In genomic region chr1:237277994-237278393, GRCh38 we compare ENCODE assay signal across 3 cellular contexts.
A peak's percentile ranks its signal among the peaks of the same experiment; 100 is the strongest.
DNase-seq lines count a peak whose midpoint lies in the region; ATAC-seq and TF ChIP-seq lines count a peak whose summit lies in the region.
"Not testable (repeated sequence)": the region's sequence is repeated elsewhere in the genome, so short reads cannot be mapped to it uniquely, and the experiment has no call there.

No MANE protein-coding gene starts in this region.

- H3K9me3 ChIP-seq in HEK293 (ENCODE audit: control insufficient read depth, insufficient read depth, low read depth, low read length), result not testable (repeated sequence)

- POLR2A ChIA-PET in HEK293 (lab: Yijun Ruan, JAX); HEK293T (lab: Yijun Ruan, JAX): not testable (repeated sequence)

- H3K27ac ChIP-seq in HEK293 (ENCODE audit: extremely low read depth, low read depth, low read length), result not testable (repeated sequence)

- ATAC-seq in left ventricle myocardium superior, result peak; percentile 2

- not testable (repeated sequence) for H3K4me1 ChIP-seq in HEK293 (ENCODE audit: control insufficient read depth, insufficient read depth, low read length)

- H3K36me3 ChIP-seq in HEK293 (ENCODE audit: control insufficient read depth in 2 of 2, insufficient read depth in 1 of 2, low read length in 2 of 2), result not testable (repeated sequence)

- CTCF ChIA-PET in HEK293 (lab: Yijun Ruan, JAX); HEK293T (lab: Yijun Ruan, JAX): not testable (repeated sequence)

- H3K4me3 ChIP-seq in HEK293 (ENCODE audit: low read depth, low read length), result not testable (repeated sequence)

- intact Hi-C loops in left ventricle myocardium superior (cut with micrococcal nuclease), result not testable (repeated sequence)

- DNase-seq in HEK293T (ENCODE audit: extremely low spot score); left ventricle myocardium superior: not testable (repeated sequence)

- TF ChIP-seq CTCF in HEK293 (tag by site-specific recombination; IDR thresholded peaks at IDR 0.05), result not testable (repeated sequence)

TF ChIP-seq in HEK293, 187 proteins besides CTCF, POLR2A, EP300 and RAD21:
- TF ChIP-seq ZNF121 (tag by site-specific recombination; IDR thresholded peaks at IDR 0.05) (0 out of 2 replicates have a peak, but pooled peaks have one; percentile 22), ZNF362 (tag by site-specific recombination; IDR thresholded peaks at IDR 0.05) (peak; percentile 90)

TF ChIP-seq in HEK293T, 16 proteins besides CTCF, POLR2A, EP300 and RAD21:
- 0 out of 2 replicates have a peak, but pooled peaks have one; percentile 37 for TF ChIP-seq ZNF384 (IDR thresholded peaks at IDR 0.05)
